In the genomic region with DNA sequence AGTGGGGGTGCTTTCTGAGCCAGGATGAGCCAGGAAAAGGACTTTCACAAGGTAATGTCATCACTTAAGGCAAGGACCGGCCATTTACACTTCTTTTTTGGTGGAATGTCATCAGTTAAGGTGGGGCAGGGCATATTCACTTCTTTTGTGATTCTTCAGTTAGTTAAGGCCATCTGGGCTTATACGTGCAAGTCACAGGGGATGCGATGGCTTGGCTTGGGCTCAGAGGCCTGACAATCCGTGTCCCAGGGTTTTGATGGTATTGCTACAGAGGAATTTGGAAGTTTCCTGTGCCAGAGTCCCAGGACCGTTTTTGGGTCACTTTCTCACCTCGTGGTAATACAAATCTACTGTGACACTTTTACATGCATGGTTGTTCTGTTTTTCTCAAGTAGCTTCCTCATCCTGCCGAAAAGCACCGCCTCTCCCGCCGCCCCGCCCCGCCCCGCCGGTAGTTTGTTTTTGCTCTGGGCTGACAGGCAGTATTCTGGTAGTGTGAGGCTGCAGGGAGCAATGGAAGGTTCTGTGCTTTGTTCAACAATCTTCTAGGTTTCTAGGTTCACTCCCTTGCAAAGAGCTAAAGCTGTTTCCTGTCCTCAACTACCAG, we compare ENCODE assay signal across 8 cellular contexts.
A peak's percentile ranks its signal among the peaks of the same experiment; 100 is the strongest.
DNase-seq lines count a peak whose midpoint lies in the region; ATAC-seq, FAIRE-seq and TF ChIP-seq lines count a peak whose summit lies in the region.
"Not testable (repeated sequence)": the region's sequence is repeated elsewhere in the genome, so short reads cannot be mapped to it uniquely, and the experiment has no call there.

No MANE protein-coding gene starts in this region.

- not testable (repeated sequence) for H3K4ac ChIP-seq in H9 (ENCODE audit: low read depth, low read length)

- not testable (repeated sequence) for H3K9me3 ChIP-seq in H9 (ENCODE audit: control insufficient read depth, low read depth, low read length); HUES64 (ENCODE audit: insufficient read depth, low read depth, low read length); heart right ventricle; pancreas; upper lobe of left lung

- H3K79me2 ChIP-seq in H9 (ENCODE audit: insufficient read depth, low read length) = not testable (repeated sequence)

- H3K9me3 Mint-ChIP-seq in H9; activated naive CD4-positive, alpha-beta T cell treated with anti-CD3 and anti-CD28 coated beads for 36 hours: not testable (repeated sequence)

- not testable (repeated sequence) for H3K4me1 ChIP-seq in H9 (ENCODE audit: insufficient read depth, low read length); pancreas
- peaks cover 26% of the 10 kb centered on the region for H3K4me1 ChIP-seq in HUES64 (ENCODE audit: insufficient read depth, low read length)
- peaks cover 2 to 49% (median 33%) of the 10 kb centered on the region in 9 donors for H3K4me1 ChIP-seq in heart right ventricle
- H3K4me1 ChIP-seq in upper lobe of left lung = peaks cover 0 to 16% (median 3%) of the 10 kb centered on the region in 4 donors

- not testable (repeated sequence) for H3T11ph ChIP-seq in H9 (ENCODE audit: low read length)

- not testable (repeated sequence) for H3K14ac ChIP-seq in H9 (ENCODE audit: insufficient read depth, low read length)

- H3K27ac ChIP-seq in H9 (ENCODE audit: insufficient read length, low read depth, low read length) (peak overlapping the region; percentile 79), HUES64 (ENCODE audit: low read depth, low read length) (peak overlapping the region; percentile 76; the same call in 1 of the 2 replicates), heart right ventricle (peak overlapping the region in 1 of 10 donors; percentile 59), pancreas (peak overlapping the region in 2 of 4 donors; percentile 36 to 37), upper lobe of left lung (peak overlapping the region in 2 of 4 donors; percentile 50 to 61)

- not testable (repeated sequence) for H4K20me1 ChIP-seq in H9 (ENCODE audit: control insufficient read depth, insufficient read depth, insufficient read length)

- H3K56ac ChIP-seq in H9 (ENCODE audit: insufficient read length, low read depth, low read length) = not testable (repeated sequence)

- not testable (repeated sequence) for H2BK12ac ChIP-seq in H9 (ENCODE audit: insufficient read length, low read depth, low read length)

- H3K27me3 ChIP-seq in H9 (ENCODE audit: insufficient read depth, low read length); HUES64 (ENCODE audit: insufficient read depth, low read length); heart right ventricle; pancreas; upper lobe of left lung: not testable (repeated sequence)

- H2AK5ac ChIP-seq in H9 (ENCODE audit: insufficient read length, low read length) = not testable (repeated sequence)

- peaks cover 72 to 73% of the 10 kb centered on the region in 2 experiments for H3K4me1 Mint-ChIP-seq in H9
- H3K4me1 Mint-ChIP-seq in activated naive CD4-positive, alpha-beta T cell treated with anti-CD3 and anti-CD28 coated beads for 36 hours (ENCODE audit: low read depth) = peaks cover 34% of the 10 kb centered on the region

- H4K91ac ChIP-seq in H9 (ENCODE audit: insufficient read length, low read depth, low read length) = not testable (repeated sequence)

- H2AFZ ChIP-seq in H9 (ENCODE audit: low read length) = not testable (repeated sequence)

- intact Hi-C loops in activated naive CD4-positive, alpha-beta T cell treated with anti-CD3 and anti-CD28 coated beads for 36 hours (cut with micrococcal nuclease); pancreas (cut with DNase I): not testable (repeated sequence)
- intact Hi-C loops in heart right ventricle (cut with DNase I) = loop anchor here in 2 of 10 donors (5.0 kb wide), 2 partner anchors 187 to 192 kb away; a partner anchor contains a TSS

- H3K79me1 ChIP-seq in H9 (ENCODE audit: insufficient read depth, low read depth, low read length, poor library complexity, severe bottlenecking) = not testable (repeated sequence)

- H3K4me3 Mint-ChIP-seq in H9 = peak overlapping the region; percentile 29 to 89; a peak in 4 of 5 replicates
- H3K4me3 Mint-ChIP-seq in activated naive CD4-positive, alpha-beta T cell treated with anti-CD3 and anti-CD28 coated beads for 36 hours = not testable (repeated sequence)

- peak in 7 of 8 donors; percentile 57 to 80 (median 67) for ATAC-seq in heart right ventricle
- peak; percentile 61 to 93 (median 83) for ATAC-seq in pancreas
- ATAC-seq in upper lobe of left lung (ENCODE audit: low FRiP score in 2 of 2) = peak; percentile 68 to 77

- not testable (repeated sequence) for H2BK15ac ChIP-seq in H9 (ENCODE audit: low read depth, low read length)

- CTCF ChIA-PET in activated naive CD4-positive, alpha-beta T cell treated with anti-CD3 and anti-CD28 coated beads for 36 hours (lab: Charles Lee) = not testable (repeated sequence)

- peak overlapping the region; percentile 7 for H3K9ac ChIP-seq in H9 (ENCODE audit: extremely low read depth, insufficient read length, low read length)
- H3K9ac ChIP-seq in HUES64 (ENCODE audit: low read depth, low read length) = not testable (repeated sequence)

- H2BK5ac ChIP-seq in H9 (ENCODE audit: insufficient read length, low read length) = not testable (repeated sequence)

- H3K4me2 ChIP-seq in H9 (ENCODE audit: insufficient read depth, insufficient read length, low read length) = peak overlapping the region; percentile 73

- not testable (repeated sequence) for H3K27me3 Mint-ChIP-seq in H9 (ENCODE audit: low read depth); activated naive CD4-positive, alpha-beta T cell treated with anti-CD3 and anti-CD28 coated beads for 36 hours (ENCODE audit: low read depth)

- not testable (repeated sequence) for H2BK20ac ChIP-seq in H9 (ENCODE audit: low read depth, low read length, poor library complexity, severe bottlenecking)

- DNase-seq in GM18507 (ENCODE audit: extremely low spot score, insufficient read length, low read depth) = peak; percentile 33
- peak; percentile 89 for DNase-seq in H9
- peak; percentile 70 for DNase-seq in UCSD-AML1 (lab: John Stamatoyannopoulos, UW; ENCODE audit: unreplicated experiment)
- peak; percentile 49 for DNase-seq in activated naive CD4-positive, alpha-beta T cell treated with anti-CD3 and anti-CD28 coated beads for 36 hours
- peak in 1 of 2 donors; percentile 47 for DNase-seq in heart right ventricle
- DNase-seq in pancreas = peak in 3 of 6 donors; percentile 13 to 73 (median 31)
- peak; percentile 32 to 92 for DNase-seq in upper lobe of left lung

- TF ChIP-seq POLR2A in upper lobe of left lung (IDR thresholded peaks at IDR 0.05) = peak in 1 of 4 donors; percentile 32

- no CpG with 5 or more reads among the region's 14 CpGs for WGBS in H9 (ENCODE audit: extremely low coverage, insufficient read length, low lambda C conversion rate)
- WGBS in HUES64 = 2% methylated on average over 14 of the region's 14 CpGs
- WGBS in heart right ventricle, 2 donors = 31 to 36% methylated on average over 14 of the region's 14 CpGs
- WGBS in pancreas, 2 donors = 28 to 33% methylated on average over 14 of the region's 14 CpGs
- WGBS in upper lobe of left lung, 2 donors = 20 to 27% methylated on average over 14 of the region's 14 CpGs

- peaks cover 0 to 21% (median 6%) of the 10 kb centered on the region in 3 experiments; a peak in 5 of 7 replicates for H3K36me3 Mint-ChIP-seq in H9 (ENCODE audit: insufficient read depth in 1 of 3, low read depth in 3 of 3)
- not testable (repeated sequence) for H3K36me3 Mint-ChIP-seq in activated naive CD4-positive, alpha-beta T cell treated with anti-CD3 and anti-CD28 coated beads for 36 hours (ENCODE audit: low read depth)

- not testable (repeated sequence) for H2BK120ac ChIP-seq in H9 (ENCODE audit: low read depth, low read length, poor library complexity, severe bottlenecking)

- not testable (repeated sequence) for H3K23ac ChIP-seq in H9 (ENCODE audit: insufficient read length, low read depth, low read length)

- peak; percentile 48 for FAIRE-seq in GM18507 (lab: Jason Lieb, UNC)
- not testable (repeated sequence) for FAIRE-seq in pancreas (lab: Jason Lieb, UNC)

- not testable (repeated sequence) for H4K8ac ChIP-seq in H9 (replicated peaks; ENCODE audit: insufficient read length, low read depth, low read length)

- H4K5ac ChIP-seq in H9 (ENCODE audit: insufficient read length, low read depth, low read length) = not testable (repeated sequence)

- not testable (repeated sequence) for H3K23me2 ChIP-seq in H9 (ENCODE audit: insufficient read length, low read depth, low read length, poor library complexity, severe bottlenecking)

- H3K4me3 ChIP-seq in HUES64 (ENCODE audit: low read length) (peak overlapping the region; percentile 45), heart right ventricle (peak overlapping the region in 3 of 10 donors; percentile 5 to 32 (median 11)), upper lobe of left lung (peak overlapping the region in 2 of 4 donors; percentile 14 to 15)
- H3K4me3 ChIP-seq in pancreas = not testable (repeated sequence)

- TF ChIP-seq EP300 in upper lobe of left lung (IDR thresholded peaks at IDR 0.05) = not testable (repeated sequence)

- H3K18ac ChIP-seq in H9 (ENCODE audit: insufficient read length, low read depth, low read length) = not testable (repeated sequence)

- not testable (repeated sequence) for H3K36me3 ChIP-seq in HUES64 (ENCODE audit: insufficient read depth, low read length); heart right ventricle; pancreas; upper lobe of left lung

- H3K27ac Mint-ChIP-seq in H9 = peak overlapping the region; percentile 72 to 98 (median 77); a peak in 6 of 7 replicates
- peak overlapping the region; percentile 74 for H3K27ac Mint-ChIP-seq in activated naive CD4-positive, alpha-beta T cell treated with anti-CD3 and anti-CD28 coated beads for 36 hours

- TF ChIP-seq CTCF in H9 (conservative IDR thresholded peaks at IDR 0.05); heart right ventricle (IDR thresholded peaks at IDR 0.05); pancreas (IDR thresholded peaks at IDR 0.05); upper lobe of left lung (IDR thresholded peaks at IDR 0.05): not testable (repeated sequence)
